Comparison of ENCODE assay signal across 11 cellular contexts in the genomic region with DNA sequence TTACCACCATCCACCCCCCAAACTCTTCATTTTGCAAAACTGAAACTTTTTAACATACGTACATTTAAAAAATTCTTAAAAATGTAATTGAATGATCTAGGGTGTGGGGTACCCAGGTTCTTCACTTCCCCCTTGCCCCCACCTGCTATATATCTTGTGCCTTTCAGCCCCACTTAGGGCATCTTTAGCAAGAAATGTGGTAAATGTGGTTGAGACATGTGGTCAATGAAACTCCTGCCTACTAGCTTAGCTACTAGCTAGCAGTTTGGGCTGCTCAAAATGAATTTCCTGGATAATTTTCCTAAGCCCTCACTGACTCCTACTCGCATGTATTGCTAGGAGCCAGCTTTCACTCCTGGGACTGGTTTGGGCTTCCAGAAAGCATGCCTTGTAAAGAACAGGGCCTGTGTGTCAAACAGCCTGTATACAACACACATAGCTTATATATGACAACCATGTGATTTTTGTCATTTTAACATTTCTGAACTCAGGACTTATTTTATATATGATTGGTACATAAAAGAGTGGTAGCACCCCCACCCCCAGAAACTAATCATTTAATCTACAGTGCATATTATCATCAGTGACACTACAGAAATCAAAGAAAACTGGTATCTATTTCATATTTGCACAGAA.
A peak's percentile ranks its signal among the peaks of the same experiment; 100 is the strongest.
DNase-seq lines count a peak whose midpoint lies in the region; ATAC-seq and TF ChIP-seq lines count a peak whose summit lies in the region.
"Had no signal": no experiment of that assay in that cellular context is flagged by ENCODE, and none has a peak within 500 bp of the region (broad histone marks: within the 10 kb centered on the region; RNA-seq: fewer than 3 reads in every experiment).

No MANE protein-coding gene starts in this region.

- no peak for TF ChIP-seq CTCF in AG10803 (conservative IDR thresholded peaks at IDR 0.05; ENCODE audit: low read length)
- TF ChIP-seq CTCF in SU-DHL-6 (IDR thresholded peaks at IDR 0.05; ENCODE audit: insufficient read depth, low read length, poor library complexity, severe bottlenecking): no peak
- no peak for TF ChIP-seq CTCF in WERI-Rb-1 (IDR thresholded peaks at IDR 0.05; ENCODE audit: low read depth, low read length)
- TF ChIP-seq CTCF in gastrocnemius medialis (IDR thresholded peaks at IDR 0.05 in 4 of 5, conservative IDR thresholded peaks at IDR 0.05 in 1 of 5): no peak

- no peak overlapping the region for H3K4me3 ChIP-seq in AG10803 (ENCODE audit: low read length)
- H3K4me3 ChIP-seq in SU-DHL-6 (ENCODE audit: insufficient read depth, low read length, poor library complexity, severe bottlenecking): no peak overlapping the region
- no peak overlapping the region for H3K4me3 ChIP-seq in WERI-Rb-1 (ENCODE audit: low read depth, low read length)
- no peak overlapping the region for H3K4me3 ChIP-seq in gastrocnemius medialis
- no peak overlapping the region for H3K4me3 ChIP-seq in aorta (ENCODE audit: low read length in 2 of 2)
- no peak overlapping the region for H3K4me3 ChIP-seq in trophoblast cell (ENCODE audit: low read depth, low read length)
- H3K4me3 ChIP-seq: dorsolateral prefrontal cortex had no signal

- no peak overlapping the region for H3K23ac ChIP-seq in trophoblast cell (ENCODE audit: low read length)

- DNase-seq in AG10803 (ENCODE audit: low read depth) (peak; percentile 20), WERI-Rb-1 (no peak), gastrocnemius medialis (no peak), aorta (no peak), trophoblast cell (no peak)
- DNase-seq: C1 segment of cervical spinal cord, dorsolateral prefrontal cortex, mesendoderm had no signal

- no peaks in the 10 kb centered on the region for H3K79me1 ChIP-seq in trophoblast cell (ENCODE audit: low read length)

- no peak overlapping the region for H3K18ac ChIP-seq in trophoblast cell (ENCODE audit: low read length)

- H3K4me1 ChIP-seq in gastrocnemius medialis (peaks cover 17 to 26% of the 10 kb centered on the region in 2 donors), aorta (ENCODE audit: control insufficient read depth in 1 of 2, insufficient read depth in 2 of 2, low read length in 2 of 2) (peaks cover 0 to 13% of the 10 kb centered on the region in 2 donors), trophoblast cell (ENCODE audit: control insufficient read depth in 1 of 2, insufficient read depth in 2 of 2, low read length in 2 of 2) (no peaks in the 10 kb centered on the region)

- no peak overlapping the region for H2BK12ac ChIP-seq in trophoblast cell (ENCODE audit: low read length)

- H3K9me3 ChIP-seq in SU-DHL-6 (ENCODE audit: insufficient read depth, low read length) (no peaks in the 10 kb centered on the region), WERI-Rb-1 (ENCODE audit: severe bottlenecking) (peaks cover 4% of the 10 kb centered on the region), gastrocnemius medialis (no peaks in the 10 kb centered on the region), aorta (ENCODE audit: control insufficient read depth, low read length) (no peaks in the 10 kb centered on the region), trophoblast cell (ENCODE audit: insufficient read depth, low read depth, low read length) (no peaks in the 10 kb centered on the region)

- no peaks in the 10 kb centered on the region for H4K20me1 ChIP-seq in SU-DHL-6 (ENCODE audit: low read depth, low read length)

- H3K79me2 ChIP-seq in SU-DHL-6 (ENCODE audit: insufficient read depth, low read length): no peaks in the 10 kb centered on the region
- H3K79me2 ChIP-seq in trophoblast cell (ENCODE audit: control insufficient read depth, insufficient read depth, low read length, poor library complexity): no peaks in the 10 kb centered on the region

- WGBS in aorta, 2 donors: 51 to 58% methylated on average over 2 of the region's 2 CpGs
- WGBS in trophoblast cell (ENCODE audit: extremely low coverage, insufficient coverage, insufficient read length): 100% methylated on average over 1 of the region's 2 CpGs

- no peak overlapping the region for H3K4ac ChIP-seq in trophoblast cell (ENCODE audit: low read depth, low read length)

- H3K9ac ChIP-seq in SU-DHL-6 (ENCODE audit: low read length) (no peak overlapping the region), trophoblast cell (ENCODE audit: low read length) (no peak overlapping the region)

- H2BK5ac ChIP-seq in trophoblast cell (ENCODE audit: low read depth, low read length, poor library complexity): no peak overlapping the region

- H2AK5ac ChIP-seq in trophoblast cell (ENCODE audit: low read length): no peak overlapping the region

- ATAC-seq in GM19328 (IDR thresholded peaks at IDR 0.05; ENCODE audit: unreplicated experiment) (peak; percentile 65), HG03103 (IDR thresholded peaks at IDR 0.05; ENCODE audit: low read depth, unreplicated experiment) (peak; percentile 64), gastrocnemius medialis (no peak), aorta (ENCODE audit: low FRiP score) (no peak)

- no peak overlapping the region for H2BK120ac ChIP-seq in trophoblast cell (ENCODE audit: insufficient read depth, low read length, poor library complexity)

- no peaks in the 10 kb centered on the region for H3K9me2 ChIP-seq in SU-DHL-6 (replicated peaks; ENCODE audit: insufficient read depth, low read length)

- H3K27ac ChIP-seq in SU-DHL-6 (ENCODE audit: low read depth, low read length) (no peak overlapping the region), WERI-Rb-1 (no peak overlapping the region), gastrocnemius medialis (no peak overlapping the region), aorta (ENCODE audit: low read depth in 1 of 2, low read length in 2 of 2) (no peak overlapping the region), trophoblast cell (ENCODE audit: low read depth, low read length) (no peak overlapping the region)

- H4K8ac ChIP-seq in trophoblast cell (ENCODE audit: low read depth, low read length): no peak overlapping the region

- no peak overlapping the region for H3K14ac ChIP-seq in trophoblast cell (ENCODE audit: low read length)

- in situ Hi-C loops in gastrocnemius medialis (cut with MboI; ENCODE audit: low sequenced_read_pairs in 4 of 4): loop anchor here in 2 of 4 donors (25.0 kb wide), 1 partner anchor 458 kb away; no protein-coding TSS in a partner anchor

- no peak overlapping the region for H4K12ac ChIP-seq in trophoblast cell (ENCODE audit: low read depth, low read length)

- H3F3A ChIP-seq in SU-DHL-6 (ENCODE audit: insufficient read depth): no peaks in the 10 kb centered on the region

- H3K36me3 ChIP-seq in SU-DHL-6 (ENCODE audit: low read length): no peaks in the 10 kb centered on the region
- no peaks in the 10 kb centered on the region for H3K36me3 ChIP-seq in WERI-Rb-1
- H3K36me3 ChIP-seq in gastrocnemius medialis: no peaks in the 10 kb centered on the region
- no peaks in the 10 kb centered on the region for H3K36me3 ChIP-seq in aorta (ENCODE audit: control insufficient read depth in 1 of 2, insufficient read depth in 2 of 2, low read length in 1 of 2)
- no peaks in the 10 kb centered on the region for H3K36me3 ChIP-seq in trophoblast cell (ENCODE audit: control insufficient read depth in 1 of 2, insufficient read depth in 2 of 2, low read length in 2 of 2)

- no peaks in the 10 kb centered on the region for H3K27me3 ChIP-seq in SU-DHL-6 (ENCODE audit: low read length)
- H3K27me3 ChIP-seq in WERI-Rb-1 (ENCODE audit: insufficient read depth, low read depth, severe bottlenecking): no peaks in the 10 kb centered on the region
- no peaks in the 10 kb centered on the region for H3K27me3 ChIP-seq in gastrocnemius medialis
- no peaks in the 10 kb centered on the region for H3K27me3 ChIP-seq in aorta (ENCODE audit: control insufficient read depth in 1 of 2, insufficient read depth in 2 of 2, low read length in 1 of 2)
- H3K27me3 ChIP-seq in trophoblast cell (ENCODE audit: insufficient read depth, low read length): no peaks in the 10 kb centered on the region
- H3K27me3 ChIP-seq: dorsolateral prefrontal cortex had no signal

- no peak overlapping the region for H4K91ac ChIP-seq in trophoblast cell (ENCODE audit: low read depth, low read length)

- H3K4me2 ChIP-seq in SU-DHL-6 (ENCODE audit: low read depth, low read length, poor library complexity, severe bottlenecking): peak overlapping the region; percentile 2
- no peak overlapping the region for H3K4me2 ChIP-seq in trophoblast cell (ENCODE audit: low read length)

- intact Hi-C loops in gastrocnemius medialis (cut with DNase I; ENCODE audit: low total_unique reads): no loop called here
- intact Hi-C loops in aorta (cut with DNase I): no loop called here

- no peak overlapping the region for H2AFZ ChIP-seq in SU-DHL-6 (ENCODE audit: low read depth, low read length, severe bottlenecking)
- H2AFZ ChIP-seq in trophoblast cell (ENCODE audit: insufficient read depth, low read length, poor library complexity): no peak overlapping the region

- no peak for TF ChIP-seq POLR2A in gastrocnemius medialis (IDR thresholded peaks at IDR 0.05)

Comparison
In these comparisons a context has a peak if more than half of its experiments do, and no peak if none do; other contexts are left out.
1. ATAC-seq: peak in GM19328 (single experiment) and HG03103 (single experiment); none in gastrocnemius medialis (0 of 2) and aorta (single experiment).